Comparison of ENCODE assay signal across 7 cellular contexts in genomic region chr1:154974086-154974807, GRCh38.
A peak's percentile ranks its signal among the peaks of the same experiment; 100 is the strongest.
DNase-seq lines count a peak whose midpoint lies in the region; ATAC-seq and TF ChIP-seq lines count a peak whose summit lies in the region.

CKS1B (plus strand) TSS chr1:154974681; CDS start chr1:154974746, 65 bp downstream.

- no peak for TF ChIP-seq CTCF in astrocyte of the spinal cord (IDR thresholded peaks at IDR 0.05; ENCODE audit: low read depth, low read length)

- in situ Hi-C loops in astrocyte of the spinal cord (cut with HindIII; ENCODE audit: low sequenced_read_pairs): no loop called here

- H3K4me3 ChIP-seq in astrocyte of the spinal cord (ENCODE audit: low read depth, low read length): peak within 1 kb of the TSS; percentile 71

- peak; percentile 82 for ATAC-seq in GM18511 (IDR thresholded peaks at IDR 0.05; ENCODE audit: unreplicated experiment)
- peak; percentile 78 for ATAC-seq in HG02981 (IDR thresholded peaks at IDR 0.05; ENCODE audit: unreplicated experiment)

- DNase-seq in NCI-H2029 (lab: John Stamatoyannopoulos, UW): peak; percentile 100
- DNase-seq in T-helper 22 cell (ENCODE audit: low read depth): peak; percentile 93
- peak; percentile 100 for DNase-seq in astrocyte of the spinal cord (ENCODE audit: low read depth, low spot score)
- peak; percentile 98 to 99 for DNase-seq in hippocampal formation (lab: John Stamatoyannopoulos, UW)
- peak; percentile 100 for DNase-seq in retina

Comparison
In these comparisons a context has a peak if more than half of its experiments do, and no peak if none do; other contexts are left out.
1. Peak in every context shown above with its lines: DNase-seq, ATAC-seq and H3K4me3 ChIP-seq.